Comparison of ENCODE assay signal across 31 cellular contexts in the genomic region with DNA sequence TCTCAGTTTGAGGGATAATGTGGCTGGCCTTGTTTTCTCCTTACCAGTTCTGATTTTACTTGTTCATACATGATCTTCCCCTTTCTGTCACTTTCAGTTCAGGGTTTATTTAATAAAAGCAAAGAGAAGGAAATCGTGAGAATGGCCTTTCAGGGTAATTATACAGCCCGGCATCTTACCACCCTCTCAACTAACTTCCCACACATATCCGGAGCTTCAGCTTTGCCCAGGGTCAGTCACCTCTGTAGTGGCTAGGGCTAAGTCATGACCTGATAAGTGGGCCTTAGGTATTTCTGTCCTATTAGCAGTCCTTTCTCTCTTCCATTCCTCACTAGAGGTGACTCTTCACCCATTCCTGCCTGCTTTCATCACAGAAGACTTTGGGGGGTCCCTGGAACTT. TPM values are rescaled to one million over a fixed set of nuclear protein-coding genes. Genes with fewer than 3 reads are reported as not detected.
DNase-seq lines count a peak whose midpoint lies in the region; ATAC-seq, FAIRE-seq and TF ChIP-seq lines count a peak whose summit lies in the region.
"Had no signal": no experiment of that assay in that cellular context is flagged by ENCODE, and none has a peak within 500 bp of the region (broad histone marks: within the 10 kb centered on the region; RNA-seq: fewer than 3 reads in every experiment).

No MANE protein-coding gene starts in this region.

- WGBS in gastroesophageal sphincter (ENCODE audit: low coverage in 1 of 2), 2 donors = 72 to 80% methylated on average over 2 to 3 of the region's 3 CpGs

- TF ChIP-seq POLR2A in gastroesophageal sphincter (IDR thresholded peaks at IDR 0.05) = no peak

- CTCF ChIA-PET in Caco-2 (lab: Charles Lee) = no interaction called here

- no peaks in the 10 kb centered on the region for H3K27me3 Mint-ChIP-seq in activated T-helper 2 cell treated with anti-CD3 and anti-CD28 coated beads, Interferon-gamma antibody, Interleukin-2, Interleukin-4, amounts not matched to agents 10 μg/mL and 5 μg/mL and 100 μg/mL, durations not matched to agents 14 hours and 24 hours and 36 hours (ENCODE audit: low read depth)
- no peaks in the 10 kb centered on the region for H3K27me3 Mint-ChIP-seq in Caco-2 (ENCODE audit: insufficient read depth, unreplicated experiment)
- H3K27me3 Mint-ChIP-seq: activated CD4-positive, alpha-beta memory T cell treated with anti-CD3 and anti-CD28 coated beads, Interleukin-2, amount 10 ng/mL, durations not matched to agents 7 days and 5 days; activated T-helper 17 cell treated with anti-CD3 and anti-CD28 coated beads, Interleukin-2, amount 50 U/mL, for 72 hours; CD4-positive, alpha-beta memory T cell had no signal

- H3K4me3 Mint-ChIP-seq in activated T-helper 2 cell treated with anti-CD3 and anti-CD28 coated beads, Interferon-gamma antibody, Interleukin-2, Interleukin-4, amounts not matched to agents 10 μg/mL and 5 μg/mL and 100 μg/mL, durations not matched to agents 14 hours and 24 hours and 36 hours (ENCODE audit: low read depth) = no peak overlapping the region
- H3K4me3 Mint-ChIP-seq in Caco-2 (ENCODE audit: unreplicated experiment) = no peak overlapping the region
- H3K4me3 Mint-ChIP-seq: activated CD4-positive, alpha-beta memory T cell treated with anti-CD3 and anti-CD28 coated beads, Interleukin-2, amount 10 ng/mL, durations not matched to agents 7 days and 5 days; activated naive CD4-positive, alpha-beta T cell treated with anti-CD3 and anti-CD28 coated beads, Interleukin-2, amount 50 U/mL, for 24 hours; activated T-helper 17 cell treated with anti-CD3 and anti-CD28 coated beads, Interleukin-2, amount 50 U/mL, for 72 hours; CD4-positive, alpha-beta memory T cell; naive thymus-derived CD4-positive, alpha-beta T cell; T-helper 1 cell treated with Interleukin-12 subunit alpha and Interleukin-12 subunit beta and Interleukin-4 antibody, amounts not matched to agents 30 μg/mL and 1 μg/mL, for 36 hours had no signal

- TF ChIP-seq CTCF in Caco-2 (IDR thresholded peaks at IDR 0.05; ENCODE audit: insufficient read depth in 1 of 2, low read depth in 1 of 2, low read length in 1 of 2, severe bottlenecking in 1 of 2, unreplicated experiment in 1 of 2) (no peak), gastroesophageal sphincter (IDR thresholded peaks at IDR 0.05) (no peak)

- H3K27ac Mint-ChIP-seq in activated T-helper 2 cell treated with anti-CD3 and anti-CD28 coated beads, Interferon-gamma antibody, Interleukin-2, Interleukin-4, amounts not matched to agents 10 μg/mL and 5 μg/mL and 100 μg/mL, durations not matched to agents 14 hours and 24 hours and 36 hours = no peak overlapping the region
- H3K27ac Mint-ChIP-seq in Caco-2 (ENCODE audit: unreplicated experiment) = no peak overlapping the region
- H3K27ac Mint-ChIP-seq: activated CD4-positive, alpha-beta memory T cell treated with anti-CD3 and anti-CD28 coated beads, Interleukin-2, amount 10 ng/mL, durations not matched to agents 7 days and 5 days; activated naive CD4-positive, alpha-beta T cell treated with anti-CD3 and anti-CD28 coated beads, Interleukin-2, amount 50 U/mL, for 24 hours; activated T-helper 17 cell treated with anti-CD3 and anti-CD28 coated beads, Interleukin-2, amount 50 U/mL, for 72 hours; CD4-positive, alpha-beta memory T cell; naive thymus-derived CD4-positive, alpha-beta T cell; T-helper 1 cell treated with Interleukin-12 subunit alpha and Interleukin-12 subunit beta and Interleukin-4 antibody, amounts not matched to agents 30 μg/mL and 1 μg/mL, for 36 hours had no signal

- no peaks in the 10 kb centered on the region for H3K4me1 Mint-ChIP-seq in activated T-helper 2 cell treated with anti-CD3 and anti-CD28 coated beads, Interferon-gamma antibody, Interleukin-2, Interleukin-4, amounts not matched to agents 10 μg/mL and 5 μg/mL and 100 μg/mL, durations not matched to agents 14 hours and 24 hours and 36 hours (ENCODE audit: low read depth)
- no peaks in the 10 kb centered on the region for H3K4me1 Mint-ChIP-seq in Caco-2 (ENCODE audit: low read depth, unreplicated experiment)
- H3K4me1 Mint-ChIP-seq: activated CD4-positive, alpha-beta memory T cell treated with anti-CD3 and anti-CD28 coated beads, Interleukin-2, amount 10 ng/mL, durations not matched to agents 7 days and 5 days; activated naive CD4-positive, alpha-beta T cell treated with anti-CD3 and anti-CD28 coated beads, Interleukin-2, amount 50 U/mL, for 24 hours; activated T-helper 17 cell treated with anti-CD3 and anti-CD28 coated beads, Interleukin-2, amount 50 U/mL, for 72 hours; CD4-positive, alpha-beta memory T cell; naive thymus-derived CD4-positive, alpha-beta T cell had no signal

- H3K27me3 ChIP-seq in Caco-2 (replicated peaks; ENCODE audit: control insufficient read depth, insufficient read depth, low read length) (no peaks in the 10 kb centered on the region), gastroesophageal sphincter (no peaks in the 10 kb centered on the region)
- H3K27me3 ChIP-seq: uterus had no signal

- peak; percentile 70 for ATAC-seq in GM18499 (IDR thresholded peaks at IDR 0.05; ENCODE audit: insufficient read depth, unreplicated experiment)
- peak; percentile 53 for ATAC-seq in GM19351 (IDR thresholded peaks at IDR 0.05; ENCODE audit: unreplicated experiment)
- peak; percentile 84 for ATAC-seq in HG03039 (IDR thresholded peaks at IDR 0.05; ENCODE audit: unreplicated experiment)
- no peak for ATAC-seq in gastroesophageal sphincter
- ATAC-seq: A549; activated T-helper 17 cell treated with anti-CD3 and anti-CD28 coated beads, Interleukin-2, amount 50 U/mL, for 72 hours; heart left ventricle; naive thymus-derived CD4-positive, alpha-beta T cell; psoas muscle had no signal

- H3K36me3 ChIP-seq in Caco-2 (ENCODE audit: control insufficient read depth, insufficient read depth, low read length) (no peaks in the 10 kb centered on the region), gastroesophageal sphincter (no peaks in the 10 kb centered on the region)
- H3K36me3 ChIP-seq: heart left ventricle, uterus had no signal

- H3K36me3 Mint-ChIP-seq in activated T-helper 2 cell treated with anti-CD3 and anti-CD28 coated beads, Interferon-gamma antibody, Interleukin-2, Interleukin-4, amounts not matched to agents 10 μg/mL and 5 μg/mL and 100 μg/mL, durations not matched to agents 14 hours and 24 hours and 36 hours (ENCODE audit: low read depth) = no peaks in the 10 kb centered on the region
- no peaks in the 10 kb centered on the region for H3K36me3 Mint-ChIP-seq in Caco-2 (ENCODE audit: insufficient read depth, unreplicated experiment)
- H3K36me3 Mint-ChIP-seq: activated naive CD4-positive, alpha-beta T cell treated with anti-CD3 and anti-CD28 coated beads, Interleukin-2, amount 50 U/mL, for 24 hours; CD4-positive, alpha-beta memory T cell; naive thymus-derived CD4-positive, alpha-beta T cell had no signal

- no peak overlapping the region for H3K27ac ChIP-seq in gastroesophageal sphincter
- H3K27ac ChIP-seq: A549, heart left ventricle, HL-60, psoas muscle, uterus had no signal

- no peaks in the 10 kb centered on the region for H3K9me3 ChIP-seq in Caco-2
- no peaks in the 10 kb centered on the region for H3K9me3 ChIP-seq in gastroesophageal sphincter
- H3K9me3 ChIP-seq: A549, heart left ventricle, psoas muscle, SK-N-SH, uterus had no signal

- BruUV-seq in Caco-2 (replicated peaks; lab: Mats Ljungman, UMichigan) = no TSS peak

- DNase-seq in MV-4-11 (lab: John Stamatoyannopoulos, UW) (peak; percentile 39), Caco-2 (no peak), frontal cortex (ENCODE audit: low spot score in 2 of 2) (no peak)
- no peak for DNase-seq in activated T-helper 2 cell treated with anti-CD3 and anti-CD28 coated beads, Interferon-gamma antibody, Interleukin-2, Interleukin-4, amounts not matched to agents 10 μg/mL and 5 μg/mL and 100 μg/mL, durations not matched to agents 14 hours and 24 hours and 36 hours (ENCODE audit: low spot score)
- DNase-seq: activated CD4-positive, alpha-beta memory T cell treated with anti-CD3 and anti-CD28 coated beads, Interleukin-2, amount 10 ng/mL, durations not matched to agents 7 days and 5 days; activated CD4-positive, CD25-positive, alpha-beta regulatory T cell treated with anti-CD3 and anti-CD28 coated beads, Interleukin-2, amount 50 U/mL, for 72 hours; AML-193; CD4-positive, alpha-beta memory T cell; heart left ventricle; Karpas-422; kidney; midbrain; naive thymus-derived CD4-positive, alpha-beta T cell; psoas muscle; SK-N-SH; stimulated activated naive CD4-positive, alpha-beta T cell; uterus had no signal

- POLR2A ChIA-PET in Caco-2 (lab: Charles Lee) = no interaction called here

- intact Hi-C loops in activated T-helper 2 cell treated with anti-CD3 and anti-CD28 coated beads, Interferon-gamma antibody, Interleukin-2, Interleukin-4, amounts not matched to agents 10 μg/mL and 5 μg/mL and 100 μg/mL, durations not matched to agents 14 hours and 24 hours and 36 hours (cut with micrococcal nuclease) = no loop called here
- intact Hi-C loops in Caco-2 (cut with micrococcal nuclease; ENCODE audit: unreplicated experiment) = no loop called here

- no peaks in the 10 kb centered on the region for H3K4me1 ChIP-seq in Caco-2
- H3K4me1 ChIP-seq in gastroesophageal sphincter = no peaks in the 10 kb centered on the region
- H3K4me1 ChIP-seq: A549, heart left ventricle, psoas muscle, uterus had no signal

- FAIRE-seq in frontal cortex (lab: Jason Lieb, UNC) = no peak
- FAIRE-seq: A549, bronchial epithelial cell, kidney had no signal

- H3K4me3 ChIP-seq in Caco-2 (ENCODE audit: low read depth, low read length) (no peak overlapping the region), gastroesophageal sphincter (no peak overlapping the region)
- H3K4me3 ChIP-seq: A549, heart left ventricle, psoas muscle, uterus had no signal

- H3K9me3 Mint-ChIP-seq in activated T-helper 2 cell treated with anti-CD3 and anti-CD28 coated beads, Interferon-gamma antibody, Interleukin-2, Interleukin-4, amounts not matched to agents 10 μg/mL and 5 μg/mL and 100 μg/mL, durations not matched to agents 14 hours and 24 hours and 36 hours = no peaks in the 10 kb centered on the region
- no peaks in the 10 kb centered on the region for H3K9me3 Mint-ChIP-seq in Caco-2 (ENCODE audit: unreplicated experiment)
- H3K9me3 Mint-ChIP-seq: activated CD4-positive, alpha-beta memory T cell treated with anti-CD3 and anti-CD28 coated beads, Interleukin-2, amount 10 ng/mL, durations not matched to agents 7 days and 5 days; activated naive CD4-positive, alpha-beta T cell treated with anti-CD3 and anti-CD28 coated beads, Interleukin-2, amount 50 U/mL, for 24 hours; activated T-helper 17 cell treated with anti-CD3 and anti-CD28 coated beads, Interleukin-2, amount 50 U/mL, for 72 hours; T-helper 1 cell treated with Interleukin-12 subunit alpha and Interleukin-12 subunit beta and Interleukin-4 antibody, amounts not matched to agents 30 μg/mL and 1 μg/mL, for 36 hours had no signal

- TF ChIP-seq EP300 in gastroesophageal sphincter (IDR thresholded peaks at IDR 0.05) = no peak

RNA-seq across cellular contexts. Expression of a gene that starts 15.8 kb away (rescaled TPM):
- total RNA-seq in activated T-helper 2 cell treated with anti-CD3 and anti-CD28 coated beads, Interferon-gamma antibody, Interleukin-2, Interleukin-4, amounts not matched to agents 10 μg/mL and 5 μg/mL and 100 μg/mL, durations not matched to agents 14 hours and 24 hours and 36 hours = not detected in 2 replicates
- total RNA-seq in Caco-2 (2022) = not detected in 2 replicates
- 13.0 TPM for total RNA-seq in frontal cortex
- total RNA-seq in gastroesophageal sphincter = 1 to 10 TPM in 2 of 4 donors, not detected in 2; 1.1 to 3.0 TPM
- total RNA-seq: activated CD4-positive, alpha-beta memory T cell treated with anti-CD3 and anti-CD28 coated beads, Interleukin-2, amount 10 ng/mL, durations not matched to agents 7 days and 5 days; activated T-helper 17 cell treated with anti-CD3 and anti-CD28 coated beads, Interleukin-2, amount 50 U/mL, for 72 hours; CD4-positive, alpha-beta memory T cell; epithelial cell of proximal tubule; G401; heart left ventricle; kidney; lower leg skin; naive thymus-derived CD4-positive, alpha-beta T cell; psoas muscle had no signal

RNA-seq across cellular contexts. Expression of a gene that starts 16.0 kb away (rescaled TPM):
- not detected in 2 replicates for total RNA-seq in activated T-helper 2 cell treated with anti-CD3 and anti-CD28 coated beads, Interferon-gamma antibody, Interleukin-2, Interleukin-4, amounts not matched to agents 10 μg/mL and 5 μg/mL and 100 μg/mL, durations not matched to agents 14 hours and 24 hours and 36 hours
- total RNA-seq in Caco-2 (2022) (not detected in 2 replicates), frontal cortex (not detected), gastroesophageal sphincter (under 1 TPM in 1 of 4 donors, not detected in 3; 0.62 TPM)
- total RNA-seq: activated CD4-positive, alpha-beta memory T cell treated with anti-CD3 and anti-CD28 coated beads, Interleukin-2, amount 10 ng/mL, durations not matched to agents 7 days and 5 days; activated T-helper 17 cell treated with anti-CD3 and anti-CD28 coated beads, Interleukin-2, amount 50 U/mL, for 72 hours; bronchial epithelial cell; CD4-positive, alpha-beta memory T cell; epithelial cell of proximal tubule; G401; heart left ventricle; kidney; lower leg skin; naive thymus-derived CD4-positive, alpha-beta T cell; psoas muscle; temporal lobe; uterus had no signal
